Comparison of ENCODE assay signal across 9 cellular contexts in genomic region chr16:2022723-2023097, GRCh38. TPM values are rescaled to one million over a fixed set of nuclear protein-coding genes. Genes with fewer than 3 reads are reported as not detected.
A peak's percentile ranks its signal among the peaks of the same experiment; 100 is the strongest.
DNase-seq lines count a peak whose midpoint lies in the region; ATAC-seq and TF ChIP-seq lines count a peak whose summit lies in the region.
"Had no signal": no experiment of that assay in that cellular context is flagged by ENCODE, and none has a peak within 500 bp of the region (broad histone marks: within the 10 kb centered on the region; RNA-seq: fewer than 3 reads in every experiment).

No MANE protein-coding gene starts in this region.

- no peaks in the 10 kb centered on the region for H3K79me2 ChIP-seq in mammary epithelial cell (ENCODE audit: insufficient read depth, low read length)

- H3K4me2 ChIP-seq in mammary epithelial cell (ENCODE audit: insufficient read depth, low read depth, low read length), result peak overlapping the region; percentile 56

- H3K27me3 Mint-ChIP-seq in T-helper 2 cell treated with Interferon-gamma antibody and Interleukin-4, amounts not matched to agents 5 μg/mL and 100 μg/mL, for 36 hours (ENCODE audit: low read depth), result peaks cover 44% of the 10 kb centered on the region
- peaks cover 24% of the 10 kb centered on the region for H3K27me3 Mint-ChIP-seq in memory B cell

- H3K9ac ChIP-seq in mammary epithelial cell (ENCODE audit: insufficient read depth, low read length), result no peak overlapping the region

- peaks cover 20% of the 10 kb centered on the region for H3K4me1 ChIP-seq in mammary epithelial cell (ENCODE audit: insufficient read depth, low read length)

- no peak for TF ChIP-seq CTCF in mammary epithelial cell (conservative IDR thresholded peaks at IDR 0.05 in 1 of 2, IDR thresholded peaks at IDR 0.05 in 1 of 2; ENCODE audit: extremely low read depth in 1 of 2, insufficient read depth in 1 of 2, low read depth in 1 of 2, low read length in 2 of 2)

- no peaks in the 10 kb centered on the region for H4K20me1 ChIP-seq in mammary epithelial cell (ENCODE audit: insufficient read depth, low read length)

- H3K36me3 ChIP-seq in mammary epithelial cell (ENCODE audit: insufficient read depth, low read length), result no peaks in the 10 kb centered on the region

- 47% methylated on average over 2 of the region's 14 CpGs for WGBS in mammary epithelial cell (ENCODE audit: low coverage, missing lambda C conversion rate)

- no peaks in the 10 kb centered on the region for H3K9me3 Mint-ChIP-seq in T-helper 2 cell treated with Interferon-gamma antibody and Interleukin-4, amounts not matched to agents 5 μg/mL and 100 μg/mL, for 36 hours
- H3K9me3 Mint-ChIP-seq in memory B cell, result no peaks in the 10 kb centered on the region

- in situ Hi-C loops in mammary epithelial cell (cut with MboI; ENCODE audit: low sequenced_read_pairs in 2 of 2), result loop anchor here in 1 of 2 donors (10.0 kb wide), 1 partner anchor 122 kb away; the partner anchor contains the start of gene RAB26

- H3K9me3 ChIP-seq in mammary epithelial cell (replicated peaks; ENCODE audit: insufficient read depth, low read length), result no peaks in the 10 kb centered on the region

- no peak for DNase-seq in T-helper 2 cell treated with Interferon-gamma antibody and Interleukin-4, amounts not matched to agents 5 μg/mL and 100 μg/mL, for 36 hours (ENCODE audit: low spot score)
- DNase-seq in T-helper 2 cell, result no peak
- DNase-seq in M059J (ENCODE audit: low read depth), result peak; percentile 48
- peak; percentile 19 for DNase-seq in mammary epithelial cell
- DNase-seq in memory B cell (ENCODE audit: low spot score in 2 of 2), result no peak
- DNase-seq in activated CD4-positive, CD25-positive, alpha-beta regulatory T cell treated with anti-CD3 and anti-CD28 coated beads, Interleukin-2, amount 50 U/mL, for 72 hours, result no peak
- no peak for DNase-seq in hippocampal formation (lab: John Stamatoyannopoulos, UW)

- ATAC-seq in memory B cell (ENCODE audit: low read depth), result peak; percentile 18
- ATAC-seq in HG02973 (IDR thresholded peaks at IDR 0.05; ENCODE audit: unreplicated experiment), result no peak

- H3K4me3 Mint-ChIP-seq in T-helper 2 cell treated with Interferon-gamma antibody and Interleukin-4, amounts not matched to agents 5 μg/mL and 100 μg/mL, for 36 hours, result peak overlapping the region; percentile 71
- H3K4me3 Mint-ChIP-seq in memory B cell, result peak overlapping the region; percentile 79

- peaks cover 11% of the 10 kb centered on the region for H3K27me3 ChIP-seq in mammary epithelial cell (ENCODE audit: insufficient read depth, low read length)

- H3K27ac ChIP-seq in mammary epithelial cell (ENCODE audit: insufficient read depth, low read depth, low read length), result no peak overlapping the region

- dilution Hi-C loops in mammary epithelial cell (cut with HindIII; ENCODE audit: low sequenced_read_pairs), result no loop called here

- intact Hi-C loops in mammary epithelial cell (cut with micrococcal nuclease), result loop anchor here (1.0 to 2.0 kb wide), 3 partner anchors 60 to 230 kb away; no protein-coding TSS in a partner anchor

- peak overlapping the region; percentile 75 for H2AFZ ChIP-seq in mammary epithelial cell (ENCODE audit: low read depth, low read length)

- peak overlapping the region in 1 of 3 experiments; percentile 21 for H3K4me3 ChIP-seq in mammary epithelial cell (replicated peaks in 1 of 3; ENCODE audit: insufficient read depth in 1 of 3, low read depth in 2 of 3, low read length in 3 of 3)

- H3K36me3 Mint-ChIP-seq in T-helper 2 cell treated with Interferon-gamma antibody and Interleukin-4, amounts not matched to agents 5 μg/mL and 100 μg/mL, for 36 hours (ENCODE audit: low read depth), result no peaks in the 10 kb centered on the region
- no peaks in the 10 kb centered on the region for H3K36me3 Mint-ChIP-seq in memory B cell

- no peak overlapping the region for H3K27ac Mint-ChIP-seq in T-helper 2 cell treated with Interferon-gamma antibody and Interleukin-4, amounts not matched to agents 5 μg/mL and 100 μg/mL, for 36 hours
- peak overlapping the region; percentile 15 for H3K27ac Mint-ChIP-seq in memory B cell

- CTCF ChIA-PET in mammary epithelial cell (lab: Charles Lee; ENCODE audit: low non-redundant PET), result interaction anchor here (0.6 kb wide), 4 partner anchors 21 to 118 kb away, joined by 3 to 10 read pairs (median 5); no protein-coding TSS in a partner anchor

- H3K4me1 Mint-ChIP-seq in T-helper 2 cell treated with Interferon-gamma antibody and Interleukin-4, amounts not matched to agents 5 μg/mL and 100 μg/mL, for 36 hours (ENCODE audit: low read depth), result peaks cover 11% of the 10 kb centered on the region
- peaks cover 17% of the 10 kb centered on the region for H3K4me1 Mint-ChIP-seq in memory B cell

- BruUV-seq in mammary epithelial cell (replicated peaks; lab: Mats Ljungman, UMichigan), result no TSS peak

RNA-seq across cellular contexts. Expression of gene NPW, which starts 3.1 kb away (rescaled TPM):
- total RNA-seq in M059J (2014; rRNA removed; shearing (Covaris generic)), result 0.12 TPM in 1 of 2 replicates, not detected in the other
- 1 to 10 TPM in 1 of 2 donors, not detected in 1; 1.6 TPM for total RNA-seq in mammary epithelial cell
- polyA plus RNA-seq in mammary epithelial cell, result 0.18 TPM
- not detected for polyA minus RNA-seq in mammary epithelial cell
- total RNA-seq: subcutaneous adipose tissue had no signal

RNA-seq across cellular contexts. Expression of gene NHERF2, which starts 4.0 kb away (rescaled TPM):
- total RNA-seq in M059J (2014; rRNA removed; shearing (Covaris generic)), result 143 and 175 TPM in 2 replicates
- total RNA-seq in mammary epithelial cell, result 10 to 100 TPM in 1 of 2 donors, 1 to 10 TPM in 1; 8.3 to 19.0 TPM
- 9.5 TPM for polyA plus RNA-seq in mammary epithelial cell
- polyA minus RNA-seq in mammary epithelial cell, result 0.62 TPM

RNA-seq across cellular contexts. Expression of gene ZNF598, which starts 13.1 kb away (rescaled TPM):
- 21.3 and 23.9 TPM in 2 replicates for total RNA-seq in M059J (2014; rRNA removed; shearing (Covaris generic))
- 100 to 1,000 TPM in 1 of 2 donors, 10 to 100 TPM in 1; 31.8 to 133 TPM for total RNA-seq in mammary epithelial cell
- polyA plus RNA-seq in mammary epithelial cell, result 45.4 TPM
- 13.2 TPM for polyA minus RNA-seq in mammary epithelial cell

RNA-seq across cellular contexts. Expression of gene NTHL1, which starts 24.9 kb away (rescaled TPM):
- total RNA-seq in M059J (2014; rRNA removed; shearing (Covaris generic)), result 22.7 and 35.6 TPM in 2 replicates
- 10 to 100 TPM; 11.3 to 23.2 TPM for total RNA-seq in mammary epithelial cell
- 21.3 TPM for polyA plus RNA-seq in mammary epithelial cell
- polyA minus RNA-seq in mammary epithelial cell, result 13.9 TPM

RNA-seq across cellular contexts. Expression of gene TSC2, which starts 25.1 kb away (rescaled TPM):
- total RNA-seq in M059J (2014; rRNA removed; shearing (Covaris generic)), result 29.7 and 31.2 TPM in 2 replicates
- total RNA-seq in mammary epithelial cell, result 10 to 100 TPM; 56.2 to 92.0 TPM
- 33.9 TPM for polyA plus RNA-seq in mammary epithelial cell
- 155 TPM for polyA minus RNA-seq in mammary epithelial cell

Comparison
In these comparisons a context has a peak if more than half of its experiments do, and no peak if none do; other contexts are left out.
1. DNase-seq: peak in M059J (single experiment) and mammary epithelial cell (single experiment); none in T-helper 2 cell treated with Interferon-gamma antibody and Interleukin-4, amounts not matched to agents 5 μg/mL and 100 μg/mL, for 36 hours (single experiment), T-helper 2 cell (0 of 5), memory B cell (0 of 2), activated CD4-positive, CD25-positive, alpha-beta regulatory T cell treated with anti-CD3 and anti-CD28 coated beads, Interleukin-2, amount 50 U/mL, for 72 hours (single experiment) and hippocampal formation (0 of 2).